In the genomic region with DNA sequence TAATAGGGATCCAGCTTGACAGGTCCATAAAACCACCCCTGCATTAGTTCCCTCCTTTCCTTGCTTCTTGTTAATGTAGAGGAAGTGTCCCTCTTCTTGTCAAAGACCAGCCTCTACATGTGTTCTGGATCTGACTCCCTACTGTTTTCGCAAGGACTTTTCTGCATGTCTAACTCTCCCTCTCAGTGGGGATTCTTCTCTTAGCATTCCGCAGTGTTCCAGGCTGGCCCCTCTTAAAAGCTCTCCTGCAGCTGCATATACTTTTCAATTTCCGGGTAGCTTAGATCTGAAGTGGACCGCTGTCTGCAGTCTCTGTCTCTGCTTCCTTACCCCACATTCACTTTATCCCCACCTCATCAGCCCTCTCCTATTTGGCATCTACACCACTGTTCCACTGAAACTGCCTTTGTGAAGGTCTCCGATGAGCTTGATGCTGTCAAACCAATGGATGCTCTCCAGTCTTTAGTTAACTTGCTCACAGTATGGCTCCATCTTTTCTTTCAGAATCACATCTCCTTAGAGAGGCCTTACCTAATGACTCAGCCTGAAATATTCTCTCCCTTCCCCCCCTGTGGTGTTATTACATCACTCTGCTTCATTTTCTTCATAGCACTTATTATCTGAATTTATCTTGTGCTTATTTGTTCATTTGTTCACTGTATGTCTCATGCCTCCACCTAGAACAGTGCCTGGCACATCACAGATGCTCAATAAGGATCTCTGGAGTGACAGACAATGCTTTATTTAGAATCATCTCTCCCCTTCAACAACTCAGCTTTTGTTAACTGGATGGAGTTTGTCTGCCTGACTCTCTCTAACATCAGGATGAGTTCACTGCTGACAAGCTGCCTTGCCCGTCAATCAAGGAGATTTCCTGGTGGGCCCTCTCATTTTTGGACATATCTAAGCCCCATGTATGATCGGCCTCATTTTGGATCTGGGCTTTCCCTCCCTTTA, we compare ENCODE assay signal across 8 cellular contexts.
DNase-seq lines count a peak whose midpoint lies in the region; ATAC-seq and TF ChIP-seq lines count a peak whose summit lies in the region.

No MANE protein-coding gene starts in this region.

- H3K27me3 ChIP-seq in breast epithelium, result no peaks in the 10 kb centered on the region
- H3K27me3 ChIP-seq in neural cell (ENCODE audit: insufficient read depth, low read depth, low read length), result no peaks in the 10 kb centered on the region

- H3K4me3 Mint-ChIP-seq in stimulated activated naive B cell treated with anti-CD40 and anti-IgM and Interleukin-4, amounts not matched to agents 10 μg/mL and 1 μg/mL and 100 μg/mL, for 72 hours, result no peak overlapping the region

- H4K20me1 ChIP-seq in neural cell (ENCODE audit: insufficient read depth), result no peaks in the 10 kb centered on the region

- intact Hi-C loops in breast epithelium (cut with DNase I; ENCODE audit: low total_unique reads), result no loop called here

- no peak for ATAC-seq in stimulated activated naive B cell treated with anti-CD40 and anti-IgM and Interleukin-4, amounts not matched to agents 10 μg/mL and 1 μg/mL and 100 μg/mL, for 72 hours (replicated peaks)
- no peak for ATAC-seq in GM21367 (IDR thresholded peaks at IDR 0.05; ENCODE audit: unreplicated experiment)
- ATAC-seq in GM21825 (IDR thresholded peaks at IDR 0.05; ENCODE audit: unreplicated experiment), result no peak

- no peaks in the 10 kb centered on the region for H3K36me3 ChIP-seq in breast epithelium
- no peaks in the 10 kb centered on the region for H3K36me3 ChIP-seq in neural cell (ENCODE audit: insufficient read depth, low read length)

- H3K4me3 ChIP-seq in breast epithelium (no peak overlapping the region), neural cell (ENCODE audit: low read length) (no peak overlapping the region)

- no peaks in the 10 kb centered on the region for H3F3A ChIP-seq in neural cell (ENCODE audit: insufficient read depth, low read length, poor library complexity, severe bottlenecking)

- peak; percentile 13 for TF ChIP-seq EP300 in neural cell (conservative IDR thresholded peaks at IDR 0.05; ENCODE audit: poor library complexity, severe bottlenecking)

- H3K9ac ChIP-seq in neural cell (ENCODE audit: low read length), result no peak overlapping the region

- H3K27ac ChIP-seq in breast epithelium, result peak overlapping the region; percentile 29 to 71
- peak overlapping the region; percentile 2 for H3K27ac ChIP-seq in neural cell (ENCODE audit: low read length)

- H3K9me3 ChIP-seq in breast epithelium, result no peaks in the 10 kb centered on the region
- no peaks in the 10 kb centered on the region for H3K9me3 ChIP-seq in neural cell (ENCODE audit: low read length)

- H3K27ac Mint-ChIP-seq in stimulated activated naive B cell treated with anti-CD40 and anti-IgM and Interleukin-4, amounts not matched to agents 10 μg/mL and 1 μg/mL and 100 μg/mL, for 72 hours, result no peak overlapping the region

- no peak for TF ChIP-seq POLR2A in breast epithelium (IDR thresholded peaks at IDR 0.05)

- peaks cover 9 to 11% of the 10 kb centered on the region in 2 donors for H3K36me3 Mint-ChIP-seq in stimulated activated naive B cell treated with anti-CD40 and anti-IgM and Interleukin-4, amounts not matched to agents 10 μg/mL and 1 μg/mL and 100 μg/mL, for 72 hours

- no peaks in the 10 kb centered on the region for H3K9me2 ChIP-seq in neural cell (ENCODE audit: insufficient read depth, low read length)

- peaks cover 5 to 8% of the 10 kb centered on the region in 2 donors for H3K9me3 Mint-ChIP-seq in stimulated activated naive B cell treated with anti-CD40 and anti-IgM and Interleukin-4, amounts not matched to agents 10 μg/mL and 1 μg/mL and 100 μg/mL, for 72 hours

- no peak overlapping the region for H2AFZ ChIP-seq in neural cell (ENCODE audit: low read depth, low read length)

- no peaks in the 10 kb centered on the region for H3K79me2 ChIP-seq in neural cell (replicated peaks; ENCODE audit: insufficient read depth, low read length)

- H3K27me3 Mint-ChIP-seq in stimulated activated naive B cell treated with anti-CD40 and anti-IgM and Interleukin-4, amounts not matched to agents 10 μg/mL and 1 μg/mL and 100 μg/mL, for 72 hours, result no peaks in the 10 kb centered on the region

- DNase-seq in ELR (ENCODE audit: low read depth) (peak; percentile 33), HPDE6-E6E7 (ENCODE audit: extremely low spot score) (peak; percentile 15), breast epithelium (ENCODE audit: low spot score in 2 of 2) (no peak), cerebellar cortex (ENCODE audit: low spot score) (no peak)
- no peak for DNase-seq in stimulated activated naive B cell treated with anti-CD40 and anti-IgM and Interleukin-4, amounts not matched to agents 10 μg/mL and 1 μg/mL and 100 μg/mL, for 72 hours

- no peak overlapping the region for H3K4me2 ChIP-seq in neural cell (ENCODE audit: low read length)

- TF ChIP-seq RAD21 in neural cell (conservative IDR thresholded peaks at IDR 0.05), result no peak

- TF ChIP-seq CTCF in breast epithelium (IDR thresholded peaks at IDR 0.05) (no peak), neural cell (IDR thresholded peaks at IDR 0.05; ENCODE audit: poor library complexity, severe bottlenecking) (no peak)

- peaks cover 0 to 6% of the 10 kb centered on the region in 2 donors for H3K4me1 ChIP-seq in breast epithelium

- H3K4me1 Mint-ChIP-seq in stimulated activated naive B cell treated with anti-CD40 and anti-IgM and Interleukin-4, amounts not matched to agents 10 μg/mL and 1 μg/mL and 100 μg/mL, for 72 hours, result peaks cover 56 to 71% of the 10 kb centered on the region in 2 donors

TF ChIP-seq in neural cell, 6 proteins besides CTCF, POLR2A, EP300 and RAD21:
- TF ChIP-seq SMC3 (conservative IDR thresholded peaks at IDR 0.05; ENCODE audit: poor library complexity) (no peak), EZH2 (IDR thresholded peaks at IDR 0.05; ENCODE audit: borderline replicate concordance, insufficient read depth, low read length, poor library complexity, severe bottlenecking) (no peak), MXI1 (conservative IDR thresholded peaks at IDR 0.05; ENCODE audit: poor library complexity, severe bottlenecking) (no peak), POLR2AphosphoS5 (IDR thresholded peaks at IDR 0.05) (no peak), TAF1 (IDR thresholded peaks at IDR 0.05; ENCODE audit: low read depth) (no peak)
- TF ChIP-seq, protein P1, sequence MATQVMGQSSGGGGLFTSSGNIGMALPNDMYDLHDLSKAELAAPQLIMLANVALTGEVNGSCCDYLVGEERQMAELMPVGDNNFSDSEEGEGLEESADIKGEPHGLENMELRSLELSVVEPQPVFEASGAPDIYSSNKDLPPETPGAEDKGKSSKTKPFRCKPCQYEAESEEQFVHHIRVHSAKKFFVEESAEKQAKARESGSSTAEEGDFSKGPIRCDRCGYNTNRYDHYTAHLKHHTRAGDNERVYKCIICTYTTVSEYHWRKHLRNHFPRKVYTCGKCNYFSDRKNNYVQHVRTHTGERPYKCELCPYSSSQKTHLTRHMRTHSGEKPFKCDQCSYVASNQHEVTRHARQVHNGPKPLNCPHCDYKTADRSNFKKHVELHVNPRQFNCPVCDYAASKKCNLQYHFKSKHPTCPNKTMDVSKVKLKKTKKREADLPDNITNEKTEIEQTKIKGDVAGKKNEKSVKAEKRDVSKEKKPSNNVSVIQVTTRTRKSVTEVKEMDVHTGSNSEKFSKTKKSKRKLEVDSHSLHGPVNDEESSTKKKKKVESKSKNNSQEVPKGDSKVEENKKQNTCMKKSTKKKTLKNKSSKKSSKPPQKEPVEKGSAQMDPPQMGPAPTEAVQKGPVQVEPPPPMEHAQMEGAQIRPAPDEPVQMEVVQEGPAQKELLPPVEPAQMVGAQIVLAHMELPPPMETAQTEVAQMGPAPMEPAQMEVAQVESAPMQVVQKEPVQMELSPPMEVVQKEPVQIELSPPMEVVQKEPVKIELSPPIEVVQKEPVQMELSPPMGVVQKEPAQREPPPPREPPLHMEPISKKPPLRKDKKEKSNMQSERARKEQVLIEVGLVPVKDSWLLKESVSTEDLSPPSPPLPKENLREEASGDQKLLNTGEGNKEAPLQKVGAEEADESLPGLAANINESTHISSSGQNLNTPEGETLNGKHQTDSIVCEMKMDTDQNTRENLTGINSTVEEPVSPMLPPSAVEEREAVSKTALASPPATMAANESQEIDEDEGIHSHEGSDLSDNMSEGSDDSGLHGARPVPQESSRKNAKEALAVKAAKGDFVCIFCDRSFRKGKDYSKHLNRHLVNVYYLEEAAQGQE (IDR thresholded peaks at IDR 0.05; ENCODE audit: borderline replicate concordance), result no peak

Comparison
In these comparisons a context has a peak if more than half of its experiments do, and no peak if none do; other contexts are left out.
1. DNase-seq: peak in ELR (single experiment) and HPDE6-E6E7 (single experiment); none in breast epithelium (0 of 2), cerebellar cortex (single experiment) and stimulated activated naive B cell treated with anti-CD40 and anti-IgM and Interleukin-4, amounts not matched to agents 10 μg/mL and 1 μg/mL and 100 μg/mL, for 72 hours (single experiment).